In genomic region chr19:48396871-48397176, GRCh38 we compare ENCODE assay signal across 1 cellular context.
TF ChIP-seq lines count a peak whose summit lies in the region.

No MANE protein-coding gene starts in this region.

TF ChIP-seq in HCT116, 20 proteins besides CTCF, POLR2A, EP300 and RAD21:
- TF ChIP-seq FOSL1 (IDR thresholded peaks at IDR 0.05; ENCODE audit: low read depth) (no peak), ELF1 (IDR thresholded peaks at IDR 0.05; ENCODE audit: borderline replicate concordance, low read depth) (no peak), SIN3A (IDR thresholded peaks at IDR 0.05; ENCODE audit: low read depth) (no peak), MAX (IDR thresholded peaks at IDR 0.05) (no peak), JUND (IDR thresholded peaks at IDR 0.05) (no peak), SRF (IDR thresholded peaks at IDR 0.05; ENCODE audit: low read depth) (no peak), EZH2 (IDR thresholded peaks at IDR 0.05) (no peak), POLR2AphosphoS5 (IDR thresholded peaks at IDR 0.05; ENCODE audit: low read depth, low read length) (no peak; the same call in none of the 2 replicates), YY1 (IDR thresholded peaks at IDR 0.05; ENCODE audit: extremely low read depth, insufficient replicate concordance, low read depth, low read length) (no peak), ZFX (IDR thresholded peaks at IDR 0.05) (no peak), ZNF274 (IDR thresholded peaks at IDR 0.05; ENCODE audit: low read depth, low read length) (no peak)
TF ChIP-seq in HCT116: peak in this region for 0.
